29 cellular contexts compared by ENCODE assay signal in the genomic region with DNA sequence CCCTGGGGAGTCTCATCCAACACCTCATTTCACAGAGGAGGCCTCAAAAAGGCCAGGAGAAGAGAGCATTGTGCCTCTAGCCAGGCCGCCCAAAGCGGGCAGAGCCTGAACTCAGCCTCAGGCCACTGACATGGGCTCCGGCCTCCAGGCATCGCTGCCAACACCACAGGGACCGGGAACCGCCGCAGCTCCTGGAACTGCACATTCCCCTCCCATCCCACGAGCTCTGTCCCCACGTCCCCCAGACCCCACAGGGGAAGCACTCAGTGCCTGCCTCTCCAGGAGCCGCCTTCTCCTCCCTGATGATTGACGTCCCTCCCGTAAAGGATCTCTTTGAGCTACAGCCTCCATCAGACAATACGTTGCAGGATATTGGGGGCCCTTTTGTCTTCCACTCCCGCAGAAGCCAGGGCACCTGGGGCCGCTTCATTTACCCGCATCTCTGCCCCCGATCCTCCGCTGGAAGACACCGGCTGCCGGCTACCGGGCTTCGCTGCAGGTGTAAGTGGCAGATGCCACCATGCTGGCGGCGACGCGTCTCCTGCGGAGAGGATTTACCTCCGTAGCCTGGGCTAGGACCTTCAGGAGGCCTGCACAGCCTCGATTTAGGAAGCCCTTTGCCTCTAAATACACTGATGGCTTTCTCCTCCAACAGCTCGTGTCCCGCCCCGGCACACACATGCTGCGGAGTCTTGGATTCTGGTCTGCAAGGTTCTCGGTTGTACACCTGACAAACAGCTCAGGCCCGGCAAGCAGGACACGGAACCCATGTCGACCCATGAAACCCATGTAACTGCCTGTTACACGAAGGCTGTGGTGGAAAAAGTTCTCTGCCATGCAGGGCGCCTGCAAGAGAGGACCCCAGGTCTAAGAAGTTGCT.
"Had no signal": no experiment of that assay in that cellular context is flagged by ENCODE, and none has a peak within 500 bp of the region (broad histone marks: within the 10 kb centered on the region; RNA-seq: fewer than 3 reads in every experiment).

No MANE protein-coding gene starts in this region.

- H3K4me1 ChIP-seq: ascending aorta, esophagus muscularis mucosa, foreskin keratinocyte, gastrocnemius medialis, heart left ventricle had no signal

- H3K4me3 Mint-ChIP-seq: activated CD4-positive, alpha-beta memory T cell treated with anti-CD3 and anti-CD28 coated beads, Interleukin-2, amount 10 ng/mL, durations not matched to agents 7 days and 5 days; activated CD4-positive, alpha-beta T cell treated with anti-CD3 and anti-CD28 coated beads, Interleukin-2, amount 10 ng/mL, durations not matched to agents 7 days and 5 days; activated naive CD4-positive, alpha-beta T cell treated with anti-CD3 and anti-CD28 coated beads, Interleukin-2, amount 10 ng/mL, durations not matched to agents 7 days and 5 days; activated naive CD8-positive, alpha-beta T cell treated with anti-CD3 and anti-CD28 coated beads, Interleukin-2, amount 10 ng/mL, durations not matched to agents 7 days and 5 days; activated T-helper 1 cell treated with anti-CD3 and anti-CD28 coated beads, Interleukin-12 subunit alpha, Interleukin-12 subunit beta, Interleukin-2, Interleukin-4 antibody, amounts not matched to agents 30 ng/mL and 10 ng/mL and 1 ng/mL, durations not matched to agents 14 hours and 24 hours and 36 hours; central memory CD8-positive, alpha-beta T cell; dendritic cell treated with granulocyte-macrophage colony-stimulating factor and Interleukin-4, amounts not matched to agents 40 ng/mL and 50 ng/mL, for 4 days had no signal

- H3K27me3 Mint-ChIP-seq: activated CD4-positive, alpha-beta memory T cell treated with anti-CD3 and anti-CD28 coated beads, Interleukin-2, amount 10 ng/mL, durations not matched to agents 7 days and 5 days; activated CD4-positive, alpha-beta T cell treated with anti-CD3 and anti-CD28 coated beads, Interleukin-2, amount 10 ng/mL, durations not matched to agents 7 days and 5 days; activated naive CD4-positive, alpha-beta T cell treated with anti-CD3 and anti-CD28 coated beads, Interleukin-2, amount 10 ng/mL, durations not matched to agents 7 days and 5 days; activated naive CD8-positive, alpha-beta T cell treated with anti-CD3 and anti-CD28 coated beads, Interleukin-2, amount 10 ng/mL, durations not matched to agents 7 days and 5 days; central memory CD8-positive, alpha-beta T cell; dendritic cell treated with granulocyte-macrophage colony-stimulating factor and Interleukin-4, amounts not matched to agents 40 ng/mL and 50 ng/mL, for 4 days had no signal

- H3K9me3 Mint-ChIP-seq: activated CD4-positive, alpha-beta T cell treated with anti-CD3 and anti-CD28 coated beads, Interleukin-2, amount 10 ng/mL, durations not matched to agents 7 days and 5 days; activated naive CD4-positive, alpha-beta T cell treated with anti-CD3 and anti-CD28 coated beads, Interleukin-2, amount 10 ng/mL, durations not matched to agents 7 days and 5 days; activated naive CD4-positive, alpha-beta T cell treated with anti-CD3 and anti-CD28 coated beads, Interleukin-2, amount 50 U/mL, for 72 hours; activated naive CD8-positive, alpha-beta T cell treated with anti-CD3 and anti-CD28 coated beads, Interleukin-2, amount 10 ng/mL, durations not matched to agents 7 days and 5 days; activated T-helper 1 cell treated with anti-CD3 and anti-CD28 coated beads, Interleukin-12 subunit alpha, Interleukin-12 subunit beta, Interleukin-2, Interleukin-4 antibody, amounts not matched to agents 30 ng/mL and 10 ng/mL and 1 ng/mL, durations not matched to agents 14 hours and 24 hours and 36 hours; activated T-helper 2 cell treated with anti-CD3 and anti-CD28 coated beads, Interferon-gamma antibody, Interleukin-2, Interleukin-4, amounts not matched to agents 10 μg/mL and 5 μg/mL and 100 μg/mL, durations not matched to agents 14 hours and 24 hours and 36 hours; central memory CD8-positive, alpha-beta T cell; dendritic cell treated with granulocyte-macrophage colony-stimulating factor and Interleukin-4, amounts not matched to agents 40 ng/mL and 50 ng/mL, for 4 days had no signal

- H3K36me3 ChIP-seq: ascending aorta, brain microvascular endothelial cell, esophagus muscularis mucosa, gastrocnemius medialis, heart left ventricle had no signal

- H3K9me3 ChIP-seq: ascending aorta, esophagus muscularis mucosa, gastrocnemius medialis, heart left ventricle had no signal

- DNase-seq: activated CD4-positive, alpha-beta memory T cell treated with anti-CD3 and anti-CD28 coated beads, Interleukin-2, amount 10 ng/mL, durations not matched to agents 7 days and 5 days; activated CD4-positive, alpha-beta T cell treated with anti-CD3 and anti-CD28 coated beads for 1 hour; activated CD4-positive, alpha-beta T cell treated with anti-CD3 and anti-CD28 coated beads for 4 hours; activated CD4-positive, alpha-beta T cell treated with anti-CD3 and anti-CD28 coated beads, Interleukin-2, amount 10 ng/mL, durations not matched to agents 7 days and 5 days; activated CD4-positive, alpha-beta T cell treated with anti-CD3 and anti-CD28 coated beads, Interleukin-2, amount 50 U/mL, for 4 hours; activated gamma-delta T cell; activated naive CD4-positive, alpha-beta T cell; activated naive CD4-positive, alpha-beta T cell treated with anti-CD3 and anti-CD28 coated beads, Interleukin-2, amount 10 ng/mL, durations not matched to agents 7 days and 5 days; activated naive CD8-positive, alpha-beta T cell treated with anti-CD3 and anti-CD28 coated beads, Interleukin-2, amount 10 ng/mL, durations not matched to agents 7 days and 5 days; activated T-cell treated with anti-CD3 and anti-CD28 coated beads, Interleukin-2, amount 50 U/mL, for 1 hour; activated T-cell treated with anti-CD3 and anti-CD28 coated beads, Interleukin-2, amount 50 U/mL, for 48 hours; brain microvascular endothelial cell; dorsolateral prefrontal cortex; effector memory CD4-positive, alpha-beta T cell; erythroblast; foreskin keratinocyte; gastrocnemius medialis; glutamatergic neuron; heart left ventricle; T-helper 2 cell had no signal

- H3K4me3 ChIP-seq: ascending aorta, coronary artery, dorsolateral prefrontal cortex, esophagus muscularis mucosa, gastrocnemius medialis, heart left ventricle had no signal

- H3K27ac Mint-ChIP-seq: activated CD4-positive, alpha-beta memory T cell treated with anti-CD3 and anti-CD28 coated beads, Interleukin-2, amount 10 ng/mL, durations not matched to agents 7 days and 5 days; activated CD4-positive, alpha-beta T cell treated with anti-CD3 and anti-CD28 coated beads, Interleukin-2, amount 10 ng/mL, durations not matched to agents 7 days and 5 days; activated naive CD4-positive, alpha-beta T cell treated with anti-CD3 and anti-CD28 coated beads, Interleukin-2, amount 10 ng/mL, durations not matched to agents 7 days and 5 days; activated naive CD4-positive, alpha-beta T cell treated with anti-CD3 and anti-CD28 coated beads, Interleukin-2, amount 50 U/mL, for 72 hours; activated naive CD8-positive, alpha-beta T cell treated with anti-CD3 and anti-CD28 coated beads, Interleukin-2, amount 10 ng/mL, durations not matched to agents 7 days and 5 days; activated T-helper 1 cell treated with anti-CD3 and anti-CD28 coated beads, Interleukin-12 subunit alpha, Interleukin-12 subunit beta, Interleukin-2, Interleukin-4 antibody, amounts not matched to agents 30 ng/mL and 10 ng/mL and 1 ng/mL, durations not matched to agents 14 hours and 24 hours and 36 hours; activated T-helper 2 cell treated with anti-CD3 and anti-CD28 coated beads, Interferon-gamma antibody, Interleukin-2, Interleukin-4, amounts not matched to agents 10 μg/mL and 5 μg/mL and 100 μg/mL, durations not matched to agents 14 hours and 24 hours and 36 hours; dendritic cell treated with granulocyte-macrophage colony-stimulating factor and Interleukin-4, amounts not matched to agents 40 ng/mL and 50 ng/mL, for 4 days had no signal

- H3K27me3 ChIP-seq: ascending aorta, brain microvascular endothelial cell, dorsolateral prefrontal cortex, foreskin keratinocyte, gastrocnemius medialis had no signal

- ATAC-seq: activated naive CD4-positive, alpha-beta T cell treated with anti-CD3 and anti-CD28 coated beads, Interleukin-2, amount 50 U/mL, for 72 hours; foreskin keratinocyte; gastrocnemius medialis; heart left ventricle had no signal

- H3K36me3 Mint-ChIP-seq: activated naive CD4-positive, alpha-beta T cell treated with anti-CD3 and anti-CD28 coated beads, Interleukin-2, amount 10 ng/mL, durations not matched to agents 7 days and 5 days; activated naive CD4-positive, alpha-beta T cell treated with anti-CD3 and anti-CD28 coated beads, Interleukin-2, amount 50 U/mL, for 72 hours; activated naive CD8-positive, alpha-beta T cell treated with anti-CD3 and anti-CD28 coated beads, Interleukin-2, amount 10 ng/mL, durations not matched to agents 7 days and 5 days had no signal

- H3K4me1 Mint-ChIP-seq: activated CD4-positive, alpha-beta memory T cell treated with anti-CD3 and anti-CD28 coated beads, Interleukin-2, amount 10 ng/mL, durations not matched to agents 7 days and 5 days; activated CD4-positive, alpha-beta T cell treated with anti-CD3 and anti-CD28 coated beads, Interleukin-2, amount 10 ng/mL, durations not matched to agents 7 days and 5 days; activated naive CD4-positive, alpha-beta T cell treated with anti-CD3 and anti-CD28 coated beads, Interleukin-2, amount 10 ng/mL, durations not matched to agents 7 days and 5 days; activated naive CD8-positive, alpha-beta T cell treated with anti-CD3 and anti-CD28 coated beads, Interleukin-2, amount 10 ng/mL, durations not matched to agents 7 days and 5 days; central memory CD8-positive, alpha-beta T cell had no signal

- H3K27ac ChIP-seq: ascending aorta, brain microvascular endothelial cell, coronary artery, dorsolateral prefrontal cortex, esophagus muscularis mucosa, foreskin keratinocyte, gastrocnemius medialis, heart left ventricle had no signal

- FAIRE-seq: bronchial epithelial cell had no signal
